10 cellular contexts compared by ENCODE assay signal in genomic region chr5:72427488-72428437, GRCh38.
A peak's percentile ranks its signal among the peaks of the same experiment; 100 is the strongest.
DNase-seq lines count a peak whose midpoint lies in the region; ATAC-seq and TF ChIP-seq lines count a peak whose summit lies in the region.
"Had no signal": no experiment of that assay in that cellular context is flagged by ENCODE, and none has a peak within 500 bp of the region (broad histone marks: within the 10 kb centered on the region; RNA-seq: fewer than 3 reads in every experiment).

No MANE protein-coding gene starts in this region.

- no peak for TF ChIP-seq EP300 in esophagus muscularis mucosa (IDR thresholded peaks at IDR 0.05)

- no peaks in the 10 kb centered on the region for H3K27me3 ChIP-seq in esophagus muscularis mucosa
- H3K27me3 ChIP-seq: testis had no signal

- no peaks in the 10 kb centered on the region for H3K27me3 Mint-ChIP-seq in mesothelial cell of epicardium (ENCODE audit: low read depth)

- no peaks in the 10 kb centered on the region for H3K9me3 ChIP-seq in esophagus muscularis mucosa
- H3K9me3 ChIP-seq: testis had no signal

- peak overlapping the region; percentile 17 for H3K27ac Mint-ChIP-seq in mesothelial cell of epicardium
- H3K27ac Mint-ChIP-seq in activated naive CD4-positive, alpha-beta T cell treated with anti-CD3 and anti-CD28 coated beads, Interleukin-2, amount 50 U/mL, for 72 hours, result no peak overlapping the region
- H3K27ac Mint-ChIP-seq: activated naive CD8-positive, alpha-beta T cell treated with anti-CD3 and anti-CD28 coated beads, Interleukin-2, amount 10 ng/mL, durations not matched to agents 7 days and 5 days had no signal

- ATAC-seq in HG02870 (IDR thresholded peaks at IDR 0.05; ENCODE audit: unreplicated experiment), result peak; percentile 76
- ATAC-seq in activated naive CD4-positive, alpha-beta T cell treated with anti-CD3 and anti-CD28 coated beads, Interleukin-2, amount 50 U/mL, for 72 hours, result no peak

- peaks cover 25% of the 10 kb centered on the region for H3K4me1 Mint-ChIP-seq in mesothelial cell of epicardium
- H3K4me1 Mint-ChIP-seq: activated naive CD8-positive, alpha-beta T cell treated with anti-CD3 and anti-CD28 coated beads, Interleukin-2, amount 10 ng/mL, durations not matched to agents 7 days and 5 days had no signal

- no peak for TF ChIP-seq CTCF in esophagus muscularis mucosa (IDR thresholded peaks at IDR 0.05)
- TF ChIP-seq CTCF in mesothelial cell of epicardium (IDR thresholded peaks at IDR 0.05; ENCODE audit: unreplicated experiment), result no peak

- H3K4me1 ChIP-seq in esophagus muscularis mucosa, result peaks cover 17 to 36% (median 30%) of the 10 kb centered on the region in 4 donors

- H3K4me3 ChIP-seq in esophagus muscularis mucosa, result no peak overlapping the region
- H3K4me3 ChIP-seq: testis had no signal

- intact Hi-C loops in esophagus muscularis mucosa (cut with DNase I), result no loop called here

- no peak for TF ChIP-seq POLR2A in esophagus muscularis mucosa (IDR thresholded peaks at IDR 0.05; ENCODE audit: low read depth)

- no peak overlapping the region for H3K4me3 Mint-ChIP-seq in mesothelial cell of epicardium
- H3K4me3 Mint-ChIP-seq: activated naive CD8-positive, alpha-beta T cell treated with anti-CD3 and anti-CD28 coated beads, Interleukin-2, amount 10 ng/mL, durations not matched to agents 7 days and 5 days had no signal

- no peaks in the 10 kb centered on the region for H3K36me3 Mint-ChIP-seq in mesothelial cell of epicardium
- no peaks in the 10 kb centered on the region for H3K36me3 Mint-ChIP-seq in activated naive CD4-positive, alpha-beta T cell treated with anti-CD3 and anti-CD28 coated beads, Interleukin-2, amount 50 U/mL, for 72 hours
- H3K36me3 Mint-ChIP-seq: activated naive CD8-positive, alpha-beta T cell treated with anti-CD3 and anti-CD28 coated beads, Interleukin-2, amount 10 ng/mL, durations not matched to agents 7 days and 5 days had no signal

- peak overlapping the region; percentile 63 to 73 (median 64) for H3K27ac ChIP-seq in esophagus muscularis mucosa (replicated peaks in 1 of 4)
- H3K27ac ChIP-seq: testis had no signal

- peak; percentile 57 for DNase-seq in AG08396 (ENCODE audit: low spot score)
- DNase-seq in esophagus muscularis mucosa (ENCODE audit: extremely low spot score), result no peak
- peak in 1 of 2 experiments; percentile 43 for DNase-seq in mesothelial cell of epicardium (ENCODE audit: low spot score in 2 of 2, unreplicated experiment in 2 of 2)
- DNase-seq in NCI-H146 treated with DMSO at 0.1 percent for 48 hours (lab: John Stamatoyannopoulos, UW; ENCODE audit: unreplicated experiment), result no peak
- DNase-seq in activated naive CD4-positive, alpha-beta T cell treated with anti-CD3 and anti-CD28 coated beads, Interleukin-2, amount 50 U/mL, for 72 hours (ENCODE audit: low spot score in 2 of 2), result no peak
- no peak for DNase-seq in NCI-H1092 (lab: John Stamatoyannopoulos, UW)
- no peak for DNase-seq in Kasumi-1 (lab: John Stamatoyannopoulos, UW)
- DNase-seq: activated naive CD8-positive, alpha-beta T cell treated with anti-CD3 and anti-CD28 coated beads, Interleukin-2, amount 10 ng/mL, durations not matched to agents 7 days and 5 days; testis had no signal

- H3K36me3 ChIP-seq in esophagus muscularis mucosa, result no peaks in the 10 kb centered on the region

- no peaks in the 10 kb centered on the region for H3K9me3 Mint-ChIP-seq in mesothelial cell of epicardium
- no peaks in the 10 kb centered on the region for H3K9me3 Mint-ChIP-seq in activated naive CD4-positive, alpha-beta T cell treated with anti-CD3 and anti-CD28 coated beads, Interleukin-2, amount 50 U/mL, for 72 hours
- H3K9me3 Mint-ChIP-seq: activated naive CD8-positive, alpha-beta T cell treated with anti-CD3 and anti-CD28 coated beads, Interleukin-2, amount 10 ng/mL, durations not matched to agents 7 days and 5 days had no signal

- WGBS in esophagus muscularis mucosa, result 25% methylated on average over 6 of the region's 6 CpGs
